1 cellular context compared by ENCODE assay signal in genomic region chr20:64057628-64058498, GRCh38.
A peak's percentile ranks its signal among the peaks of the same experiment; 100 is the strongest.
TF ChIP-seq lines count a peak whose summit lies in the region.

No MANE protein-coding gene starts in this region.

TF ChIP-seq in HEK293, 187 proteins besides CTCF, POLR2A, EP300 and RAD21 (continues in another document):
- no peak for TF ChIP-seq IKZF3 (tag by site-specific recombination; IDR thresholded peaks at IDR 0.05)
- TF ChIP-seq ZFHX2 (tag by site-specific recombination; conservative IDR thresholded peaks at IDR 0.05): peak; percentile 78
- no peak for TF ChIP-seq ZNF660 (tag by site-specific recombination; IDR thresholded peaks at IDR 0.05)
- TF ChIP-seq ZNF184 (tag by site-specific recombination; IDR thresholded peaks at IDR 0.05): no peak
- TF ChIP-seq EGR2 (tag by site-specific recombination; IDR thresholded peaks at IDR 0.05; ENCODE audit: low read depth): peak; percentile 75
- TF ChIP-seq ZNF426 (tag by site-specific recombination; IDR thresholded peaks at IDR 0.05): no peak
- no peak for TF ChIP-seq ZNF843 (tag by site-specific recombination; IDR thresholded peaks at IDR 0.05)
- no peak for TF ChIP-seq ZNF133 (tag by site-specific recombination; IDR thresholded peaks at IDR 0.05)
- no peak for TF ChIP-seq ZNF610 (tag by site-specific recombination; IDR thresholded peaks at IDR 0.05; ENCODE audit: borderline replicate concordance)
- TF ChIP-seq ZSCAN30 (tag by site-specific recombination; IDR thresholded peaks at IDR 0.05): peak; percentile 72
- no peak for TF ChIP-seq ZFP37 (tag by site-specific recombination; IDR thresholded peaks at IDR 0.05)
- peak; percentile 90 for TF ChIP-seq ZNF654 (tag by site-specific recombination; IDR thresholded peaks at IDR 0.05; ENCODE audit: low read depth)
- no peak for TF ChIP-seq ZNF624 (tag by site-specific recombination; IDR thresholded peaks at IDR 0.05)
- no peak for TF ChIP-seq OVOL3 (tag by site-specific recombination; IDR thresholded peaks at IDR 0.05)
- TF ChIP-seq GFI1B (tag by site-specific recombination; IDR thresholded peaks at IDR 0.05): no peak
- TF ChIP-seq, protein P1, sequence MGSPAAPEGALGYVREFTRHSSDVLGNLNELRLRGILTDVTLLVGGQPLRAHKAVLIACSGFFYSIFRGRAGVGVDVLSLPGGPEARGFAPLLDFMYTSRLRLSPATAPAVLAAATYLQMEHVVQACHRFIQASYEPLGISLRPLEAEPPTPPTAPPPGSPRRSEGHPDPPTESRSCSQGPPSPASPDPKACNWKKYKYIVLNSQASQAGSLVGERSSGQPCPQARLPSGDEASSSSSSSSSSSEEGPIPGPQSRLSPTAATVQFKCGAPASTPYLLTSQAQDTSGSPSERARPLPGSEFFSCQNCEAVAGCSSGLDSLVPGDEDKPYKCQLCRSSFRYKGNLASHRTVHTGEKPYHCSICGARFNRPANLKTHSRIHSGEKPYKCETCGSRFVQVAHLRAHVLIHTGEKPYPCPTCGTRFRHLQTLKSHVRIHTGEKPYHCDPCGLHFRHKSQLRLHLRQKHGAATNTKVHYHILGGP (tag by site-specific recombination; IDR thresholded peaks at IDR 0.05): no peak
- TF ChIP-seq ZNF366 (tag by site-specific recombination; conservative IDR thresholded peaks at IDR 0.05): no peak
- peak; percentile 92 for TF ChIP-seq ZNF10 (tag by site-specific recombination; IDR thresholded peaks at IDR 0.05)
- TF ChIP-seq ZNF391 (tag by site-specific recombination; IDR thresholded peaks at IDR 0.05; ENCODE audit: borderline replicate concordance, low read depth): no peak
- no peak for TF ChIP-seq ZNF596 (tag by site-specific recombination; IDR thresholded peaks at IDR 0.05)
- TF ChIP-seq TRIM28 (IDR thresholded peaks at IDR 0.05; ENCODE audit: borderline replicate concordance, low read length): no peak
- no peak for TF ChIP-seq PRDM6 (tag by site-specific recombination; IDR thresholded peaks at IDR 0.05)
- TF ChIP-seq ZNF521 (tag by site-specific recombination; IDR thresholded peaks at IDR 0.05): no peak
- TF ChIP-seq ZNF76 (tag by site-specific recombination; IDR thresholded peaks at IDR 0.05; ENCODE audit: borderline replicate concordance, low read depth): 0 out of 2 replicates have a peak, but pooled peaks have one; percentile 19
- TF ChIP-seq, protein P2, sequence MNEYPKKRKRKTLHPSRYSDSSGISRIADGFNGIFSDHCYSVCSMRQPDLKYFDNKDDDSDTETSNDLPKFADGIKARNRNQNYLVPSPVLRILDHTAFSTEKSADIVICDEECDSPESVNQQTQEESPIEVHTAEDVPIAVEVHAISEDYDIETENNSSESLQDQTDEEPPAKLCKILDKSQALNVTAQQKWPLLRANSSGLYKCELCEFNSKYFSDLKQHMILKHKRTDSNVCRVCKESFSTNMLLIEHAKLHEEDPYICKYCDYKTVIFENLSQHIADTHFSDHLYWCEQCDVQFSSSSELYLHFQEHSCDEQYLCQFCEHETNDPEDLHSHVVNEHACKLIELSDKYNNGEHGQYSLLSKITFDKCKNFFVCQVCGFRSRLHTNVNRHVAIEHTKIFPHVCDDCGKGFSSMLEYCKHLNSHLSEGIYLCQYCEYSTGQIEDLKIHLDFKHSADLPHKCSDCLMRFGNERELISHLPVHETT (tag by site-specific recombination; IDR thresholded peaks at IDR 0.05): no peak
- no peak for TF ChIP-seq ZNF558 (tag by site-specific recombination; IDR thresholded peaks at IDR 0.05)
- TF ChIP-seq MYNN (tag by site-specific recombination; IDR thresholded peaks at IDR 0.05; ENCODE audit: borderline replicate concordance): no peak
- peak; percentile 71 for TF ChIP-seq ZBTB10 (tag by site-specific recombination; IDR thresholded peaks at IDR 0.05)
- TF ChIP-seq HOXD13 (CRISPR knock-in tag; IDR thresholded peaks at IDR 0.05; ENCODE audit: borderline replicate concordance): no peak
- TF ChIP-seq, protein P3, sequence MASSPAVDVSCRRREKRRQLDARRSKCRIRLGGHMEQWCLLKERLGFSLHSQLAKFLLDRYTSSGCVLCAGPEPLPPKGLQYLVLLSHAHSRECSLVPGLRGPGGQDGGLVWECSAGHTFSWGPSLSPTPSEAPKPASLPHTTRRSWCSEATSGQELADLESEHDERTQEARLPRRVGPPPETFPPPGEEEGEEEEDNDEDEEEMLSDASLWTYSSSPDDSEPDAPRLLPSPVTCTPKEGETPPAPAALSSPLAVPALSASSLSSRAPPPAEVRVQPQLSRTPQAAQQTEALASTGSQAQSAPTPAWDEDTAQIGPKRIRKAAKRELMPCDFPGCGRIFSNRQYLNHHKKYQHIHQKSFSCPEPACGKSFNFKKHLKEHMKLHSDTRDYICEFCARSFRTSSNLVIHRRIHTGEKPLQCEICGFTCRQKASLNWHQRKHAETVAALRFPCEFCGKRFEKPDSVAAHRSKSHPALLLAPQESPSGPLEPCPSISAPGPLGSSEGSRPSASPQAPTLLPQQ (tag by site-specific recombination; IDR thresholded peaks at IDR 0.05): peak; percentile 39; the same call in 1 of the 2 replicates
- TF ChIP-seq ZNF561 (tag by site-specific recombination; IDR thresholded peaks at IDR 0.05; ENCODE audit: borderline replicate concordance): peak; percentile 69; the same call in 1 of the 2 replicates
- no peak for TF ChIP-seq ZNF585B (tag by site-specific recombination; IDR thresholded peaks at IDR 0.05)
- TF ChIP-seq, protein P4, sequence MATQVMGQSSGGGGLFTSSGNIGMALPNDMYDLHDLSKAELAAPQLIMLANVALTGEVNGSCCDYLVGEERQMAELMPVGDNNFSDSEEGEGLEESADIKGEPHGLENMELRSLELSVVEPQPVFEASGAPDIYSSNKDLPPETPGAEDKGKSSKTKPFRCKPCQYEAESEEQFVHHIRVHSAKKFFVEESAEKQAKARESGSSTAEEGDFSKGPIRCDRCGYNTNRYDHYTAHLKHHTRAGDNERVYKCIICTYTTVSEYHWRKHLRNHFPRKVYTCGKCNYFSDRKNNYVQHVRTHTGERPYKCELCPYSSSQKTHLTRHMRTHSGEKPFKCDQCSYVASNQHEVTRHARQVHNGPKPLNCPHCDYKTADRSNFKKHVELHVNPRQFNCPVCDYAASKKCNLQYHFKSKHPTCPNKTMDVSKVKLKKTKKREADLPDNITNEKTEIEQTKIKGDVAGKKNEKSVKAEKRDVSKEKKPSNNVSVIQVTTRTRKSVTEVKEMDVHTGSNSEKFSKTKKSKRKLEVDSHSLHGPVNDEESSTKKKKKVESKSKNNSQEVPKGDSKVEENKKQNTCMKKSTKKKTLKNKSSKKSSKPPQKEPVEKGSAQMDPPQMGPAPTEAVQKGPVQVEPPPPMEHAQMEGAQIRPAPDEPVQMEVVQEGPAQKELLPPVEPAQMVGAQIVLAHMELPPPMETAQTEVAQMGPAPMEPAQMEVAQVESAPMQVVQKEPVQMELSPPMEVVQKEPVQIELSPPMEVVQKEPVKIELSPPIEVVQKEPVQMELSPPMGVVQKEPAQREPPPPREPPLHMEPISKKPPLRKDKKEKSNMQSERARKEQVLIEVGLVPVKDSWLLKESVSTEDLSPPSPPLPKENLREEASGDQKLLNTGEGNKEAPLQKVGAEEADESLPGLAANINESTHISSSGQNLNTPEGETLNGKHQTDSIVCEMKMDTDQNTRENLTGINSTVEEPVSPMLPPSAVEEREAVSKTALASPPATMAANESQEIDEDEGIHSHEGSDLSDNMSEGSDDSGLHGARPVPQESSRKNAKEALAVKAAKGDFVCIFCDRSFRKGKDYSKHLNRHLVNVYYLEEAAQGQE (tag by site-specific recombination; IDR thresholded peaks at IDR 0.05): no peak
- 0 out of 2 replicates have a peak, but pooled peaks have one; percentile 48 for TF ChIP-seq ZNF423 (tag by site-specific recombination; IDR thresholded peaks at IDR 0.05)
- no peak for TF ChIP-seq ZNF174 (tag by site-specific recombination; IDR thresholded peaks at IDR 0.05)
- TF ChIP-seq, protein P5, sequence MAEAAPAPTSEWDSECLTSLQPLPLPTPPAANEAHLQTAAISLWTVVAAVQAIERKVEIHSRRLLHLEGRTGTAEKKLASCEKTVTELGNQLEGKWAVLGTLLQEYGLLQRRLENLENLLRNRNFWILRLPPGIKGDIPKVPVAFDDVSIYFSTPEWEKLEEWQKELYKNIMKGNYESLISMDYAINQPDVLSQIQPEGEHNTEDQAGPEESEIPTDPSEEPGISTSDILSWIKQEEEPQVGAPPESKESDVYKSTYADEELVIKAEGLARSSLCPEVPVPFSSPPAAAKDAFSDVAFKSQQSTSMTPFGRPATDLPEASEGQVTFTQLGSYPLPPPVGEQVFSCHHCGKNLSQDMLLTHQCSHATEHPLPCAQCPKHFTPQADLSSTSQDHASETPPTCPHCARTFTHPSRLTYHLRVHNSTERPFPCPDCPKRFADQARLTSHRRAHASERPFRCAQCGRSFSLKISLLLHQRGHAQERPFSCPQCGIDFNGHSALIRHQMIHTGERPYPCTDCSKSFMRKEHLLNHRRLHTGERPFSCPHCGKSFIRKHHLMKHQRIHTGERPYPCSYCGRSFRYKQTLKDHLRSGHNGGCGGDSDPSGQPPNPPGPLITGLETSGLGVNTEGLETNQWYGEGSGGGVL (tag by site-specific recombination; IDR thresholded peaks at IDR 0.05): no peak
- no peak for TF ChIP-seq ZNF791 (tag by site-specific recombination; IDR thresholded peaks at IDR 0.05)
- TF ChIP-seq, protein P6, sequence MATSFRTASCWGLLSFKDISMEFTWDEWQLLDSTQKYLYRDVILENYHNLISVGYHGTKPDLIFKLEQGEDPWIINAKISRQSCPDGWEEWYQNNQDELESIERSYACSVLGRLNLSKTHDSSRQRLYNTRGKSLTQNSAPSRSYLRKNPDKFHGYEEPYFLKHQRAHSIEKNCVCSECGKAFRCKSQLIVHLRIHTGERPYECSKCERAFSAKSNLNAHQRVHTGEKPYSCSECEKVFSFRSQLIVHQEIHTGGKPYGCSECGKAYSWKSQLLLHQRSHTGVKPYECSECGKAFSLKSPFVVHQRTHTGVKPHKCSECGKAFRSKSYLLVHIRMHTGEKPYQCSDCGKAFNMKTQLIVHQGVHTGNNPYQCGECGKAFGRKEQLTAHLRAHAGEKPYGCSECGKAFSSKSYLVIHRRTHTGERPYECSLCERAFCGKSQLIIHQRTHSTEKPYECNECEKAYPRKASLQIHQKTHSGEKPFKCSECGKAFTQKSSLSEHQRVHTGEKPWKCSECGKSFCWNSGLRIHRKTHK (tag by site-specific recombination; IDR thresholded peaks at IDR 0.05): no peak
- TF ChIP-seq ZBTB7A (tag by site-specific recombination; IDR thresholded peaks at IDR 0.05; ENCODE audit: low read depth): 0 out of 2 replicates have a peak, but pooled peaks have one; percentile 49
- no peak for TF ChIP-seq ZNF335 (tag by site-specific recombination; conservative IDR thresholded peaks at IDR 0.05)
- TF ChIP-seq GLIS1 (tag by site-specific recombination; IDR thresholded peaks at IDR 0.05): peak; percentile 99
- TF ChIP-seq BCL11A (tag by site-specific recombination; IDR thresholded peaks at IDR 0.05; ENCODE audit: low read depth): no peak
- TF ChIP-seq ZBTB17 (tag by site-specific recombination; IDR thresholded peaks at IDR 0.05): no peak
- TF ChIP-seq ZNF19 (tag by site-specific recombination; IDR thresholded peaks at IDR 0.05; ENCODE audit: low read depth): no peak
- TF ChIP-seq GLI4 (tag by site-specific recombination; IDR thresholded peaks at IDR 0.05): no peak
- no peak for TF ChIP-seq ZNF214 (tag by site-specific recombination; IDR thresholded peaks at IDR 0.05; ENCODE audit: borderline replicate concordance)
- 0 out of 2 replicates have a peak, but pooled peaks have one; percentile 23 for TF ChIP-seq ZNF24 (tag by site-specific recombination; IDR thresholded peaks at IDR 0.05)
- TF ChIP-seq ZNF514 (tag by site-specific recombination; IDR thresholded peaks at IDR 0.05): no peak
- TF ChIP-seq ZNF433 (tag by site-specific recombination; IDR thresholded peaks at IDR 0.05; ENCODE audit: low read depth): no peak
- TF ChIP-seq, protein P7, sequence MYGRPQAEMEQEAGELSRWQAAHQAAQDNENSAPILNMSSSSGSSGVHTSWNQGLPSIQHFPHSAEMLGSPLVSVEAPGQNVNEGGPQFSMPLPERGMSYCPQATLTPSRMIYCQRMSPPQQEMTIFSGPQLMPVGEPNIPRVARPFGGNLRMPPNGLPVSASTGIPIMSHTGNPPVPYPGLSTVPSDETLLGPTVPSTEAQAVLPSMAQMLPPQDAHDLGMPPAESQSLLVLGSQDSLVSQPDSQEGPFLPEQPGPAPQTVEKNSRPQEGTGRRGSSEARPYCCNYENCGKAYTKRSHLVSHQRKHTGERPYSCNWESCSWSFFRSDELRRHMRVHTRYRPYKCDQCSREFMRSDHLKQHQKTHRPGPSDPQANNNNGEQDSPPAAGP (tag by site-specific recombination; IDR thresholded peaks at IDR 0.05): no peak; the same call in 1 of the 2 replicates
- TF ChIP-seq ZNF548 (tag by site-specific recombination; IDR thresholded peaks at IDR 0.05): no peak
- TF ChIP-seq ZNF776 (tag by site-specific recombination; IDR thresholded peaks at IDR 0.05; ENCODE audit: borderline replicate concordance): no peak
- TF ChIP-seq ZNF677 (tag by site-specific recombination; IDR thresholded peaks at IDR 0.05): no peak
- 0 out of 2 replicates have a peak, but pooled peaks have one; percentile 54 for TF ChIP-seq ZNF837 (tag by site-specific recombination; IDR thresholded peaks at IDR 0.05)
- TF ChIP-seq ZNF302 (tag by site-specific recombination; IDR thresholded peaks at IDR 0.05; ENCODE audit: low read depth): no peak
